In the genomic region with DNA sequence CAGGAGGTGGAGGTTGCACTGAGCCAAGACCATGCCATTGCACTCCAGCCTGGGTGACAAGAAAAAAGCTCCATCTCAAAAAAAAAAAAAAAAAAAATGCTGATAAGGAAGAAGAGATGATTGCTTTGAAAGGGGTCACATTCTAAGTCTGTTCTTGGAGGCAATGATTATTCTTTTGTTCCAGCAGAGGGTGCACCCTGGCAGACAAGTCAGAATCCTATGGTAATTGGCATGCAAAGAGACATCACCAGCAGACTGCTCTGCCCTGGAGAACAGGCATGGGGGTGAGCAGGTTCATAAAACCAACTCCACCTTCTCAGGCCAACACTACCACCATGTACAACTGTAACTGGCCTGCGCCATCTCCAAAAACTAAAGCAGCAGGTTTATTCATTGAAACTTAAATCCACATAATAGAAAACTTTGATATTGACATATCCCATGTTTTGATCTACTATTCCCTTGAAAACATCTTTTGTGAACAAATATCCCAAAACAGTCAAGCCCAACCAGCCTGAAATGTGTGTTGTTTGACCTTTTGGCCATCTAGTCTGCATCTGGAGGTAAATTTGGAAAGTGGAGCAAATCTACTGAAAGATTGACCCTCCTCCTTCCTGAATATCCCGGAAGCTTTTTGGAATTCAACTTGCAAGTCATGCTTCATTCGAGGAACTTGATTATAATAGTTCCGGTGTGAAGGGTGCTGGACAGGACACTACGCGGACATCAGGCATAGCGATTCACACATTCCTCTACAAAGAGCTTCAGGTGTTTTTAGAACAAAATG, we compare ENCODE assay signal across 15 cellular contexts.
DNase-seq lines count a peak whose midpoint lies in the region; ATAC-seq and TF ChIP-seq lines count a peak whose summit lies in the region.
"Had no signal": no experiment of that assay in that cellular context is flagged by ENCODE, and none has a peak within 500 bp of the region (broad histone marks: within the 10 kb centered on the region; RNA-seq: fewer than 3 reads in every experiment).

No MANE protein-coding gene starts in this region.

- ATAC-seq in foreskin keratinocyte (no peak), HG03039 (IDR thresholded peaks at IDR 0.05; ENCODE audit: unreplicated experiment) (no peak)
- ATAC-seq: T-cell had no signal

- H3K4me3 ChIP-seq in HEK293 (ENCODE audit: low read depth, low read length) (no peak overlapping the region), Peyer's patch (no peak overlapping the region)

- H3K36me3 ChIP-seq in HEK293 (ENCODE audit: control insufficient read depth in 2 of 2, insufficient read depth in 1 of 2, low read length in 2 of 2) (no peaks in the 10 kb centered on the region), Peyer's patch (no peaks in the 10 kb centered on the region)

- H3K9me3 ChIP-seq in HEK293 (ENCODE audit: control insufficient read depth, insufficient read depth, low read depth, low read length) (no peaks in the 10 kb centered on the region), Peyer's patch (no peaks in the 10 kb centered on the region)

- DNase-seq in COR-L47 (lab: John Stamatoyannopoulos, UW) (peak; percentile 47), Peyer's patch (no peak), foreskin keratinocyte (no peak), NCI-H1694 (lab: John Stamatoyannopoulos, UW) (no peak), NOMO-1 (lab: John Stamatoyannopoulos, UW; ENCODE audit: unreplicated experiment in 2 of 2) (no peak)
- DNase-seq in stimulated activated CD4-positive, alpha-beta T cell treated with anti-CD3 and anti-CD28 coated beads, Interleukin-2, amount 100 ng/mL, for 48 hours: no peak
- DNase-seq: activated CD4-positive, alpha-beta T cell treated with anti-CD3 and anti-CD28 coated beads, Interleukin-2, amount 10 ng/mL, durations not matched to agents 7 days and 5 days; CD4-positive, alpha-beta T cell; posterior cingulate gyrus; stimulated activated CD4-positive, alpha-beta T cell treated with anti-CD3 and anti-CD28 coated beads, Interleukin-1b, Interleukin-23, amount 100 ng/mL, for 48 hours; stimulated activated naive CD4-positive, alpha-beta T cell treated with Interleukin-2 at 50 U/mL for 16 hours; T-cell had no signal

- H3K27ac ChIP-seq in HEK293 (ENCODE audit: extremely low read depth, low read depth, low read length) (no peak overlapping the region), Peyer's patch (no peak overlapping the region), foreskin keratinocyte (no peak overlapping the region)
- H3K27ac ChIP-seq: epithelial cell of prostate had no signal

- TF ChIP-seq POLR2A in Peyer's patch (IDR thresholded peaks at IDR 0.05): no peak

- H3K27me3 ChIP-seq in Peyer's patch: no peaks in the 10 kb centered on the region
- no peaks in the 10 kb centered on the region for H3K27me3 ChIP-seq in foreskin keratinocyte

- CTCF ChIA-PET in HEK293 (lab: Yijun Ruan, JAX): interaction anchor here (0.6 to 1.7 kb wide), 2 partner anchors 94 to 97 kb away, joined by 3 to 4 read pairs; no protein-coding TSS in a partner anchor

- no peaks in the 10 kb centered on the region for H3K4me1 ChIP-seq in HEK293 (ENCODE audit: control insufficient read depth, insufficient read depth, low read length)
- H3K4me1 ChIP-seq in Peyer's patch: no peaks in the 10 kb centered on the region
- H3K4me1 ChIP-seq in foreskin keratinocyte: no peaks in the 10 kb centered on the region

- peak; percentile 21; the same call in 1 of the 2 replicates for TF ChIP-seq CTCF in HEK293 (tag by site-specific recombination; IDR thresholded peaks at IDR 0.05)
- TF ChIP-seq CTCF in Peyer's patch (IDR thresholded peaks at IDR 0.05): peak in 4 of 6 experiments; percentile 9 to 48 (median 36)
- TF ChIP-seq CTCF in foreskin keratinocyte (conservative IDR thresholded peaks at IDR 0.05): peak; percentile 19

- POLR2A ChIA-PET in HEK293 (lab: Yijun Ruan, JAX): no interaction called here

TF ChIP-seq in HEK293, 187 proteins besides CTCF, POLR2A, EP300 and RAD21:
- 0 out of 2 replicates have a peak, but pooled peaks have one; percentile 7 for TF ChIP-seq ZNF654 (tag by site-specific recombination; IDR thresholded peaks at IDR 0.05; ENCODE audit: low read depth)
- TF ChIP-seq ZBTB17 (tag by site-specific recombination; IDR thresholded peaks at IDR 0.05): 0 out of 2 replicates have a peak, but pooled peaks have one; percentile 13
- no peak for TF ChIP-seq MYNN (tag by site-specific recombination; IDR thresholded peaks at IDR 0.05; ENCODE audit: borderline replicate concordance)
- TF ChIP-seq GLI2 (tag by site-specific recombination; IDR thresholded peaks at IDR 0.05; ENCODE audit: borderline replicate concordance, low read depth): no peak
- no peak for TF ChIP-seq ZNF530 (tag by site-specific recombination; IDR thresholded peaks at IDR 0.05; ENCODE audit: low read depth)
- TF ChIP-seq HOXA7 (CRISPR knock-in tag; IDR thresholded peaks at IDR 0.05; ENCODE audit: borderline replicate concordance): no peak
- peak; percentile 29; the same call in 1 of the 2 replicates for TF ChIP-seq FEZF1 (tag by site-specific recombination; IDR thresholded peaks at IDR 0.05)
- TF ChIP-seq, protein P1, sequence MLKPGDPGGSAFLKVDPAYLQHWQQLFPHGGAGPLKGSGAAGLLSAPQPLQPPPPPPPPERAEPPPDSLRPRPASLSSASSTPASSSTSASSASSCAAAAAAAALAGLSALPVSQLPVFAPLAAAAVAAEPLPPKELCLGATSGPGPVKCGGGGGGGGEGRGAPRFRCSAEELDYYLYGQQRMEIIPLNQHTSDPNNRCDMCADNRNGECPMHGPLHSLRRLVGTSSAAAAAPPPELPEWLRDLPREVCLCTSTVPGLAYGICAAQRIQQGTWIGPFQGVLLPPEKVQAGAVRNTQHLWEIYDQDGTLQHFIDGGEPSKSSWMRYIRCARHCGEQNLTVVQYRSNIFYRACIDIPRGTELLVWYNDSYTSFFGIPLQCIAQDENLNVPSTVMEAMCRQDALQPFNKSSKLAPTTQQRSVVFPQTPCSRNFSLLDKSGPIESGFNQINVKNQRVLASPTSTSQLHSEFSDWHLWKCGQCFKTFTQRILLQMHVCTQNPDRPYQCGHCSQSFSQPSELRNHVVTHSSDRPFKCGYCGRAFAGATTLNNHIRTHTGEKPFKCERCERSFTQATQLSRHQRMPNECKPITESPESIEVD (tag by site-specific recombination; IDR thresholded peaks at IDR 0.05): no peak
- TF ChIP-seq ZNF239 (tag by site-specific recombination; IDR thresholded peaks at IDR 0.05): no peak
- TF ChIP-seq, protein P2, sequence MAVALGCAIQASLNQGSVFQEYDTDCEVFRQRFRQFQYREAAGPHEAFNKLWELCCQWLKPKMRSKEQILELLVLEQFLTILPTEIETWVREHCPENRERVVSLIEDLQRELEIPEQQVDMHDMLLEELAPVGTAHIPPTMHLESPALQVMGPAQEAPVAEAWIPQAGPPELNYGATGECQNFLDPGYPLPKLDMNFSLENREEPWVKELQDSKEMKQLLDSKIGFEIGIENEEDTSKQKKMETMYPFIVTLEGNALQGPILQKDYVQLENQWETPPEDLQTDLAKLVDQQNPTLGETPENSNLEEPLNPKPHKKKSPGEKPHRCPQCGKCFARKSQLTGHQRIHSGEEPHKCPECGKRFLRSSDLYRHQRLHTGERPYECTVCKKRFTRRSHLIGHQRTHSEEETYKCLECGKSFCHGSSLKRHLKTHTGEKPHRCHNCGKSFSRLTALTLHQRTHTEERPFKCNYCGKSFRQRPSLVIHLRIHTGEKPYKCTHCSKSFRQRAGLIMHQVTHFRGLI (tag by site-specific recombination; IDR thresholded peaks at IDR 0.05): peak; percentile 92
- no peak for TF ChIP-seq ZNF707 (tag by site-specific recombination; IDR thresholded peaks at IDR 0.05)
- TF ChIP-seq ZNF138 (tag by site-specific recombination; IDR thresholded peaks at IDR 0.05; ENCODE audit: borderline replicate concordance): no peak
